9 cellular contexts compared by ENCODE assay signal in genomic region chr3:125163739-125164601, GRCh38. TPM values are rescaled to one million over a fixed set of nuclear protein-coding genes. Genes with fewer than 3 reads are reported as not detected.
DNase-seq lines count a peak whose midpoint lies in the region; ATAC-seq and TF ChIP-seq lines count a peak whose summit lies in the region.
"Had no signal": no experiment of that assay in that cellular context is flagged by ENCODE, and none has a peak within 500 bp of the region (broad histone marks: within the 10 kb centered on the region; RNA-seq: fewer than 3 reads in every experiment).

No MANE protein-coding gene starts in this region.

- H3K4me3 ChIP-seq in GM23338 (no peak overlapping the region), SK-N-SH (ENCODE audit: low read depth in 2 of 2, low read length in 1 of 2) (no peak overlapping the region), left lung (no peak overlapping the region)

- H3F3A ChIP-seq in GM23338 (replicated peaks; ENCODE audit: low read depth) (no peaks in the 10 kb centered on the region), SK-N-SH (replicated peaks; ENCODE audit: insufficient read depth) (peaks cover 1% of the 10 kb centered on the region)

- no peak for TF ChIP-seq EP300 in SK-N-SH (IDR thresholded peaks at IDR 0.05; ENCODE audit: borderline replicate concordance in 1 of 2, low read depth in 1 of 2, low read length in 1 of 2)

- no peak overlapping the region for H3K4me3 Mint-ChIP-seq in GM23338

- H3K9me3 Mint-ChIP-seq in GM23338, result no peaks in the 10 kb centered on the region

- POLR2A ChIA-PET in SK-N-SH (lab: Yijun Ruan, JAX), result no interaction called here

- peak; percentile 91 for ATAC-seq in GM23338
- peak; percentile 84 for ATAC-seq in left lung
- ATAC-seq in HG03565 (IDR thresholded peaks at IDR 0.05; ENCODE audit: unreplicated experiment), result no peak

- H2AFZ ChIP-seq in GM23338 (no peak overlapping the region), SK-N-SH (ENCODE audit: low read depth) (no peak overlapping the region)

- no peaks in the 10 kb centered on the region for H3K36me3 Mint-ChIP-seq in GM23338 (ENCODE audit: low read depth)

- no peak overlapping the region for H3K4me2 ChIP-seq in GM23338
- no peak overlapping the region for H3K4me2 ChIP-seq in SK-N-SH

- H3K27me3 ChIP-seq in GM23338 (ENCODE audit: insufficient read depth) (no peaks in the 10 kb centered on the region), SK-N-SH (ENCODE audit: insufficient read depth) (no peaks in the 10 kb centered on the region), left lung (no peaks in the 10 kb centered on the region)

- H3K36me3 ChIP-seq in GM23338 (ENCODE audit: insufficient read depth) (no peaks in the 10 kb centered on the region), SK-N-SH (replicated peaks in 1 of 2; ENCODE audit: control insufficient read depth in 1 of 2, insufficient read depth in 2 of 2, low read length in 1 of 2) (no peaks in the 10 kb centered on the region), left lung (no peaks in the 10 kb centered on the region)

- H3K4me1 ChIP-seq in GM23338 (ENCODE audit: insufficient read depth) (no peaks in the 10 kb centered on the region), SK-N-SH (ENCODE audit: control insufficient read depth in 1 of 2, insufficient read depth in 2 of 2, low read depth in 1 of 2, low read length in 1 of 2) (peaks cover 0 to 2% of the 10 kb centered on the region in 2 experiments; a peak in 1 of 4 replicates), left lung (peaks cover 8 to 40% of the 10 kb centered on the region in 2 donors)

- no peak overlapping the region for H3K9ac ChIP-seq in SK-N-SH

- H3K79me2 ChIP-seq in GM23338 (replicated peaks; ENCODE audit: insufficient read depth) (no peaks in the 10 kb centered on the region), SK-N-SH (ENCODE audit: insufficient read depth) (no peaks in the 10 kb centered on the region)

- TF ChIP-seq CTCF in C4-2B (conservative IDR thresholded peaks at IDR 0.05), result no peak
- peak; percentile 37 to 92 for TF ChIP-seq CTCF in GM23338 (conservative IDR thresholded peaks at IDR 0.05; ENCODE audit: low read depth in 2 of 2)
- peak; percentile 33 for TF ChIP-seq CTCF in SK-N-SH (IDR thresholded peaks at IDR 0.05)
- TF ChIP-seq CTCF in left lung (IDR thresholded peaks at IDR 0.05), result no peak

- DNase-seq in GM23338 (ENCODE audit: low spot score) (peak; percentile 75), SK-N-SH (no peak), left lung (peak; percentile 73 to 79), ecto neural progenitor cell (ENCODE audit: low spot score) (no peak), cerebellum (ENCODE audit: low spot score) (no peak), NCI-H146 treated with DMSO at 0.1 percent for 48 hours (lab: John Stamatoyannopoulos, UW; ENCODE audit: unreplicated experiment) (no peak)
- DNase-seq: nucleus accumbens had no signal

- H3K9me3 ChIP-seq in SK-N-SH, result no peaks in the 10 kb centered on the region
- no peaks in the 10 kb centered on the region for H3K9me3 ChIP-seq in left lung

- H3K9me2 ChIP-seq in GM23338 (ENCODE audit: insufficient read depth) (no peaks in the 10 kb centered on the region), SK-N-SH (no peaks in the 10 kb centered on the region)

- H3K27ac ChIP-seq in C4-2B (peak overlapping the region; percentile 65), GM23338 (ENCODE audit: low read depth) (no peak overlapping the region), SK-N-SH (ENCODE audit: low read depth in 2 of 2, low read length in 1 of 2) (no peak overlapping the region), left lung (peak overlapping the region; percentile 66 to 73)

- WGBS in SK-N-SH (ENCODE audit: low lambda C conversion rate), result 74% methylated on average over 8 of the region's 15 CpGs

- intact Hi-C loops in left lung (cut with DNase I), result loop anchor here in 1 of 2 donors (10.0 kb wide), 1 partner anchor 229 kb away; the partner anchor contains the start of gene MUC13

- H3K4me1 Mint-ChIP-seq in GM23338, result peaks cover 8% of the 10 kb centered on the region; the same call in 2 of the 3 replicates

- no peak overlapping the region for H3K27ac Mint-ChIP-seq in GM23338

- H3K27me3 Mint-ChIP-seq in GM23338 (ENCODE audit: insufficient read depth, low read depth, poor library complexity), result no peaks in the 10 kb centered on the region

- CTCF ChIA-PET in SK-N-SH (lab: Yijun Ruan, JAX), result interaction anchor here (1.4 to 2.6 kb wide), 3 partner anchors 21 to 169 kb away, joined by 3 to 7 read pairs (median 4); no protein-coding TSS in a partner anchor

- peak; percentile 55 for TF ChIP-seq RAD21 in SK-N-SH (IDR thresholded peaks at IDR 0.05; ENCODE audit: low read length)

- H4K20me1 ChIP-seq in GM23338 (replicated peaks; ENCODE audit: insufficient read depth), result no peaks in the 10 kb centered on the region
- no peaks in the 10 kb centered on the region for H4K20me1 ChIP-seq in SK-N-SH (ENCODE audit: insufficient read depth)

TF ChIP-seq in GM23338, 12 proteins besides CTCF, POLR2A, EP300 and RAD21 (continues in another document):
- TF ChIP-seq STAT1 (IDR thresholded peaks at IDR 0.05; ENCODE audit: unreplicated experiment) (no peak), NANOG (IDR thresholded peaks at IDR 0.05; ENCODE audit: borderline replicate concordance) (no peak), JUNB (IDR thresholded peaks at IDR 0.05; ENCODE audit: unreplicated experiment) (no peak)
- TF ChIP-seq, protein P1, sequence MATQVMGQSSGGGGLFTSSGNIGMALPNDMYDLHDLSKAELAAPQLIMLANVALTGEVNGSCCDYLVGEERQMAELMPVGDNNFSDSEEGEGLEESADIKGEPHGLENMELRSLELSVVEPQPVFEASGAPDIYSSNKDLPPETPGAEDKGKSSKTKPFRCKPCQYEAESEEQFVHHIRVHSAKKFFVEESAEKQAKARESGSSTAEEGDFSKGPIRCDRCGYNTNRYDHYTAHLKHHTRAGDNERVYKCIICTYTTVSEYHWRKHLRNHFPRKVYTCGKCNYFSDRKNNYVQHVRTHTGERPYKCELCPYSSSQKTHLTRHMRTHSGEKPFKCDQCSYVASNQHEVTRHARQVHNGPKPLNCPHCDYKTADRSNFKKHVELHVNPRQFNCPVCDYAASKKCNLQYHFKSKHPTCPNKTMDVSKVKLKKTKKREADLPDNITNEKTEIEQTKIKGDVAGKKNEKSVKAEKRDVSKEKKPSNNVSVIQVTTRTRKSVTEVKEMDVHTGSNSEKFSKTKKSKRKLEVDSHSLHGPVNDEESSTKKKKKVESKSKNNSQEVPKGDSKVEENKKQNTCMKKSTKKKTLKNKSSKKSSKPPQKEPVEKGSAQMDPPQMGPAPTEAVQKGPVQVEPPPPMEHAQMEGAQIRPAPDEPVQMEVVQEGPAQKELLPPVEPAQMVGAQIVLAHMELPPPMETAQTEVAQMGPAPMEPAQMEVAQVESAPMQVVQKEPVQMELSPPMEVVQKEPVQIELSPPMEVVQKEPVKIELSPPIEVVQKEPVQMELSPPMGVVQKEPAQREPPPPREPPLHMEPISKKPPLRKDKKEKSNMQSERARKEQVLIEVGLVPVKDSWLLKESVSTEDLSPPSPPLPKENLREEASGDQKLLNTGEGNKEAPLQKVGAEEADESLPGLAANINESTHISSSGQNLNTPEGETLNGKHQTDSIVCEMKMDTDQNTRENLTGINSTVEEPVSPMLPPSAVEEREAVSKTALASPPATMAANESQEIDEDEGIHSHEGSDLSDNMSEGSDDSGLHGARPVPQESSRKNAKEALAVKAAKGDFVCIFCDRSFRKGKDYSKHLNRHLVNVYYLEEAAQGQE (IDR thresholded peaks at IDR 0.05; ENCODE audit: unreplicated experiment), result no peak

TF ChIP-seq in SK-N-SH, 30 proteins besides CTCF, POLR2A, EP300 and RAD21:
- TF ChIP-seq ELF1 (IDR thresholded peaks at IDR 0.05), result no peak
- peak; percentile 39; the same call in 1 of the 2 replicates for TF ChIP-seq SMC3 (IDR thresholded peaks at IDR 0.05; ENCODE audit: low read depth, low read length)
- TF ChIP-seq MXI1 (IDR thresholded peaks at IDR 0.05; ENCODE audit: low read depth, low read length), result no peak
- no peak for TF ChIP-seq USF1 (IDR thresholded peaks at IDR 0.05; ENCODE audit: borderline replicate concordance, low read depth)

RNA-seq across cellular contexts. Expression of gene SLC12A8, which starts 48.6 kb away (rescaled TPM):
- total RNA-seq in GM23338 (2014; rRNA removed; shearing (Covaris generic)), result 10.1 and 15.9 TPM in 2 replicates
- polyA plus RNA-seq in GM23338 (2016; fragmentation: Nextera tagmentation; extraction: Ambion mirVana), result 4.6 and 6.9 TPM in 2 replicates
- 7.5 and 13.2 TPM in 2 replicates for polyA plus RNA-seq in SK-N-SH (2012; rRNA removed)
- 6.1 and 6.6 TPM in 2 replicates for polyA plus RNA-seq in SK-N-SH (2012; cell fraction: cytosol; rRNA removed)
- 23.0 and 26.6 TPM in 2 replicates for polyA plus RNA-seq in SK-N-SH (2012; cell fraction: nucleus; rRNA removed)
- total RNA-seq in left lung, result 10 to 100 TPM in 1 of 2 donors, 1 to 10 TPM in 1; 9.0 to 17.1 TPM
- 3.1 TPM for total RNA-seq in cerebellum

Comparison
In these comparisons a context has a peak if more than half of its experiments do, and no peak if none do; other contexts are left out.
1. H3K27ac ChIP-seq: peak in C4-2B (single experiment) and left lung (2 of 2); none in GM23338 (single experiment) and SK-N-SH (0 of 2).
2. CTCF ChIP-seq: peak in GM23338 (2 of 2) and SK-N-SH (single experiment); none in C4-2B (single experiment) and left lung (0 of 2).
3. DNase-seq: peak in GM23338 (single experiment) and left lung (2 of 2); none in SK-N-SH (single experiment), ecto neural progenitor cell (single experiment), cerebellum (single experiment) and NCI-H146 treated with DMSO at 0.1 percent for 48 hours (single experiment).